Comparison of ENCODE assay signal across 7 cellular contexts in genomic region chr2:222848026-222848425, GRCh38. TPM values are rescaled to one million over a fixed set of nuclear protein-coding genes. Genes with fewer than 3 reads are reported as not detected.
DNase-seq lines count a peak whose midpoint lies in the region; ATAC-seq, FAIRE-seq and TF ChIP-seq lines count a peak whose summit lies in the region.
"Not testable (repeated sequence)": the region's sequence is repeated elsewhere in the genome, so short reads cannot be mapped to it uniquely, and the experiment has no call there.

No MANE protein-coding gene starts in this region.

- H3K27me3 ChIP-seq in RWPE2 (ENCODE audit: insufficient read depth, poor library complexity, severe bottlenecking); bronchial epithelial cell (ENCODE audit: control insufficient read depth, insufficient read depth, low read length); esophagus (ENCODE audit: control insufficient read depth in 1 of 2, insufficient read depth in 2 of 2, low read length in 2 of 2); keratinocyte (ENCODE audit: control insufficient read depth, extremely low read depth, insufficient read depth, low read length): not testable (repeated sequence)

- peak; percentile 18 for DNase-seq in HT-29 (ENCODE audit: low spot score)
- not testable (repeated sequence) for DNase-seq in RWPE2 (ENCODE audit: low spot score); keratinocyte (ENCODE audit: low read depth, low spot score); type B pancreatic cell (ENCODE audit: extremely low spot score, unreplicated experiment)
- peak; percentile 52 for DNase-seq in bronchial epithelial cell (ENCODE audit: low read depth)

- H3K9me3 ChIP-seq in RWPE2 (ENCODE audit: severe bottlenecking); esophagus (ENCODE audit: control insufficient read depth in 2 of 2, insufficient read depth in 1 of 2, low read depth in 1 of 2, low read length in 1 of 2); keratinocyte (ENCODE audit: control insufficient read depth, low read depth, low read length): not testable (repeated sequence)

- WGBS in esophagus, 2 donors: 63 to 66% methylated on average over 6 of the region's 6 CpGs

- H3K9ac ChIP-seq in keratinocyte (ENCODE audit: control insufficient read depth, extremely low read depth, insufficient read depth, low read length): not testable (repeated sequence)

- dilution Hi-C loops in keratinocyte (cut with MboI; ENCODE audit: extremely low pct_ligation_motif_present, low sequenced_read_pairs): not testable (repeated sequence)

- ATAC-seq in RWPE2 (ENCODE audit: low read depth): peak; percentile 9; the same call in 1 of the 3 replicates

- TF ChIP-seq CTCF in C4-2B (conservative IDR thresholded peaks at IDR 0.05); RWPE2 (IDR thresholded peaks at IDR 0.05; ENCODE audit: poor library complexity, severe bottlenecking); bronchial epithelial cell (IDR thresholded peaks at IDR 0.05; ENCODE audit: insufficient read depth, low read length, severe bottlenecking); keratinocyte (optimal IDR thresholded peaks at IDR 0.05 in 1 of 3, IDR thresholded peaks at IDR 0.05 in 1 of 3, conservative IDR thresholded peaks at IDR 0.05 in 1 of 3; ENCODE audit: extremely low read depth in 1 of 3, insufficient read depth in 2 of 3, low read length in 3 of 3); type B pancreatic cell (conservative IDR thresholded peaks at IDR 0.05): not testable (repeated sequence)

- peaks cover 43% of the 10 kb centered on the region for H3K4me1 ChIP-seq in RWPE2 (ENCODE audit: insufficient read depth, poor library complexity, severe bottlenecking)
- not testable (repeated sequence) for H3K4me1 ChIP-seq in esophagus (ENCODE audit: control insufficient read depth in 2 of 2, insufficient read depth in 2 of 2, low read length in 1 of 2)
- H3K4me1 ChIP-seq in keratinocyte (ENCODE audit: control insufficient read depth, extremely low read depth, insufficient read depth, low read length): peaks cover 13% of the 10 kb centered on the region

- H3K36me3 ChIP-seq in RWPE2 (ENCODE audit: low read depth); bronchial epithelial cell (ENCODE audit: control insufficient read depth, insufficient read depth, low read length); esophagus (ENCODE audit: control insufficient read depth in 2 of 2, insufficient read depth in 2 of 2, low read length in 1 of 2); keratinocyte (ENCODE audit: control insufficient read depth in 2 of 2, extremely low read depth in 1 of 2, insufficient read depth in 2 of 2, low read length in 2 of 2): not testable (repeated sequence)

- H3K27ac ChIP-seq in C4-2B: peak overlapping the region; percentile 36
- peak overlapping the region; percentile 80 for H3K27ac ChIP-seq in RWPE2 (ENCODE audit: poor library complexity, severe bottlenecking)
- H3K27ac ChIP-seq in esophagus (ENCODE audit: low read depth in 2 of 2, low read length in 1 of 2): peak overlapping the region; percentile 2 to 57
- H3K27ac ChIP-seq in keratinocyte (ENCODE audit: control insufficient read depth, insufficient read depth, low read length): peak overlapping the region; percentile 36

- peak overlapping the region; percentile 49 for H3K27ac Mint-ChIP-seq in type B pancreatic cell

- not testable (repeated sequence) for H3K27me3 Mint-ChIP-seq in type B pancreatic cell

- peak overlapping the region; percentile 41 for H3K4me2 ChIP-seq in keratinocyte (ENCODE audit: control insufficient read depth, extremely low read depth, insufficient read depth, low read depth, low read length)

- H2AFZ ChIP-seq in keratinocyte (ENCODE audit: control insufficient read depth, low read length): peak overlapping the region; percentile 49

- H3K9me3 Mint-ChIP-seq in type B pancreatic cell: not testable (repeated sequence)

- not testable (repeated sequence) for H3K36me3 Mint-ChIP-seq in type B pancreatic cell

- not testable (repeated sequence) for FAIRE-seq in bronchial epithelial cell (lab: Jason Lieb, UNC); keratinocyte (lab: Jason Lieb, UNC)

- H3K4me3 ChIP-seq in RWPE2 (ENCODE audit: severe bottlenecking); bronchial epithelial cell (ENCODE audit: low read depth, low read length); esophagus (ENCODE audit: low read depth in 1 of 2, low read length in 2 of 2); keratinocyte (ENCODE audit: control insufficient read depth in 2 of 3, extremely low read depth in 1 of 3, insufficient read depth in 2 of 3, low read depth in 1 of 3, low read length in 3 of 3): not testable (repeated sequence)

- H3K9me1 ChIP-seq in keratinocyte (ENCODE audit: control insufficient read depth, extremely low read depth, insufficient read depth, low read length): not testable (repeated sequence)

- peak overlapping the region; percentile 23 for H3K4me3 Mint-ChIP-seq in type B pancreatic cell

- not testable (repeated sequence) for H3K79me2 ChIP-seq in keratinocyte (ENCODE audit: control insufficient read depth, insufficient read depth, low read length)

- not testable (repeated sequence) for H4K20me1 ChIP-seq in keratinocyte (ENCODE audit: control insufficient read depth, extremely low read depth, insufficient read depth, low read length)

- H3K4me1 Mint-ChIP-seq in type B pancreatic cell (ENCODE audit: unreplicated experiment): not testable (repeated sequence)

RNA-seq across cellular contexts. Expression of gene ACSL3, which starts 12.8 kb away (rescaled TPM):
- total RNA-seq in HT-29 (2014; rRNA removed; shearing (Covaris generic)): 143 and 163 TPM in 2 replicates
- 166 and 269 TPM in 2 replicates for total RNA-seq in bronchial epithelial cell
- polyA plus RNA-seq in esophagus: 10 to 100 TPM; 21.4 to 43.9 TPM
- 102 to 197 TPM (median 180 TPM) in 3 replicates for polyA plus RNA-seq in keratinocyte
- 545 TPM for polyA plus RNA-seq in keratinocyte (2011; ENCODE audit: low read depth)
- polyA plus RNA-seq in keratinocyte (2011; cell fraction: cytosol; rRNA removed): 46.9 and 122 TPM in 2 replicates
- polyA plus RNA-seq in keratinocyte (2011; cell fraction: nucleus; rRNA removed): 224 and 250 TPM in 2 replicates
- 109 and 122 TPM in 2 replicates for polyA plus RNA-seq in keratinocyte (2012; ENCODE audit: low replicate concordance)
- 157 to 338 TPM (median 294 TPM) in 3 replicates for polyA minus RNA-seq in keratinocyte
- 91.5 TPM for polyA minus RNA-seq in keratinocyte (2011; cell fraction: cytosol; rRNA and poly(A)+ RNA removed)
- polyA minus RNA-seq in keratinocyte (2011; cell fraction: nucleus; rRNA and poly(A)+ RNA removed): 249 and 497 TPM in 2 replicates
- 95.8 and 96.5 TPM in 2 replicates for total RNA-seq in type B pancreatic cell (ENCODE audit: low replicate concordance)

Comparison
In these comparisons a context has a peak if more than half of its experiments do, and no peak if none do; other contexts are left out.
1. H3K27ac ChIP-seq: peak in every context shown above with its lines; median percentile 80 in RWPE2; 36 in C4-2B; 36 in keratinocyte; 30 in esophagus.